ENCODE assay signal across 1 cellular context in the genomic region with DNA sequence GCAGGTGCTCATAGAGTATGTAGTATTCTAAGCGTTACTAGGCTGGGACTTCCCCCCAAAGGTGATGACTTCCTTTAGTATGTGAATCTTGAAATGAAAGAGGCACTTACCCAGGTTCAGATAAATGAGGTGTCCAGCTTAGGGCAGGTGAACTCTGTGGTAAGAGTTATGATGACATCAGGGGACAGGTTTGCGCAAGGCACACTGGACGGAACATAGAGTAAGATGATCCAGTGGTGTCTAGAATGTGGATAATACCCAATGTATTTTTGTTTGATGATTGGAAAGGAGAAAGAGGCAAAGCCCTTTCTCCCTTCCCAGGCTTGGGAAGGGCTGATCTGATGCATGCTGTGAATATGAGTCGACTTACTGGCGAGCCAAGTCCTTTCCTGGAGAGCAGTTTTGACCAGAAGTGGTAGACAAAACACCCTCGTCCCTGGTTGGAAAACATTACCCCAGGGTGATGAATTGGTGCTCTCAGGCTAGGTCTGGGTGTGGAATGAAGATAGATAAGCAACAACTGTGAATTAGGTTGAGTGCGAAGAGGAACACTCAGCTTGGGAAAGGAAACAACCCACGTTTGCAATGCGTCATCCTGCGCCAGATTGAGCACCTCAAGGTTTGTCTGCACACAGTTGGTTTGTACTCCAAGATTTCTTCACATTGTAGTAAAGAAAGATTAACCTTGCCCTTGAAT.
TF ChIP-seq lines count a peak whose summit lies in the region.

No MANE protein-coding gene starts in this region.

TF ChIP-seq in K562, 482 proteins besides CTCF, POLR2A, EP300 and RAD21 (continued from another document):
- TF ChIP-seq E4F1 (CRISPR knock-in tag; IDR thresholded peaks at IDR 0.05; ENCODE audit: borderline replicate concordance), result no peak
- no peak for TF ChIP-seq NRF1 (conservative IDR thresholded peaks at IDR 0.05 in 1 of 2, IDR thresholded peaks at IDR 0.05 in 1 of 2)
- TF ChIP-seq, protein P1, sequence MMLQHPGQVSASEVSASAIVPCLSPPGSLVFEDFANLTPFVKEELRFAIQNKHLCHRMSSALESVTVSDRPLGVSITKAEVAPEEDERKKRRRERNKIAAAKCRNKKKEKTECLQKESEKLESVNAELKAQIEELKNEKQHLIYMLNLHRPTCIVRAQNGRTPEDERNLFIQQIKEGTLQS (IDR thresholded peaks at IDR 0.05), result peak; percentile 38; the same call in 1 of the 2 replicates
- TF ChIP-seq, protein P1 (CRISPR knock-in tag; conservative IDR thresholded peaks at IDR 0.05), result no peak
- 0 out of 2 replicates have a peak, but pooled peaks have one; percentile 38 for TF ChIP-seq SMAD4 (CRISPR knock-in tag; conservative IDR thresholded peaks at IDR 0.05)
